Comparison of ENCODE assay signal across 1 cellular context in the genomic region with DNA sequence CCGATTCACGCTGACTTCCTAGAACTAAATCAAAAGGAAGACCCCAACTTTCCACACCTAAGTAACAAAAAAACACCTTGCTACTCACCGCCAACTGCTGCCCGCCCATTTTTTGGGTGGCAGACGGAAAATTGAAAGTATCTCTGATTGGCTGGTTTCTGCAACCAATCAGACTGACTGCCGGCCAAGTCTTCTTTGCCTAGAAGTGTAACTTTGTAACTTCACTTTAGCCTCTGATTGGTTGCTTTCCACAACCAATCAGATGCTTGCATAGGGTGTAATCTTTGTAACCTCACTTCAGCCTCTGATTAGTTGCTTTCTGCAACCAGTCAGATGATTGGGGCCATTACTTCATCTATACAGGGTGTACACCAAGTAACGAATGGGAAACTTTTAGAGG.
TF ChIP-seq lines count a peak whose summit lies in the region.

No MANE protein-coding gene starts in this region.

TF ChIP-seq in K562, 482 proteins besides CTCF, POLR2A, EP300 and RAD21 (continued from another document):
- TF ChIP-seq PBX2 (CRISPR knock-in tag; IDR thresholded peaks at IDR 0.05; ENCODE audit: low read depth) (no peak), PBX2 (tag; conservative IDR thresholded peaks at IDR 0.05; ENCODE audit: low read depth) (peak; percentile 38; the same call in 1 of the 2 replicates), ZNF277 (CRISPR knock-in tag; IDR thresholded peaks at IDR 0.05; ENCODE audit: borderline replicate concordance) (no peak), ATF1 (CRISPR knock-in tag; IDR thresholded peaks at IDR 0.05) (no peak), ATF1 (tag; IDR thresholded peaks at IDR 0.05) (0 out of 2 replicates have a peak, but pooled peaks have one; percentile 14), NFYB (IDR thresholded peaks at IDR 0.05; ENCODE audit: extremely low read depth, insufficient read length) (peak; percentile 25)
